Comparison of ENCODE assay signal across 8 cellular contexts in genomic region chr15:56886450-56886856, GRCh38. TPM values are rescaled to one million over a fixed set of nuclear protein-coding genes. Genes with fewer than 3 reads are reported as not detected.
DNase-seq lines count a peak whose midpoint lies in the region; ATAC-seq, FAIRE-seq and TF ChIP-seq lines count a peak whose summit lies in the region.

No MANE protein-coding gene starts in this region.

- POLR2A ChIA-PET in naive thymus-derived CD8-positive, alpha-beta T cell (lab: Charles Lee): interaction anchor here (0.6 to 3.1 kb wide), 2 partner anchors 32 to 414 kb away, joined by 4 to 44 read pairs; partner anchors contain the start of gene TCF12

- no peaks in the 10 kb centered on the region for H3K9me3 Mint-ChIP-seq in naive thymus-derived CD8-positive, alpha-beta T cell

- peak overlapping the region; percentile 71 to 93 (median 89) for H3K4me3 Mint-ChIP-seq in naive thymus-derived CD8-positive, alpha-beta T cell

- peak; percentile 26 to 41 for ATAC-seq in naive thymus-derived CD8-positive, alpha-beta T cell
- no peak for ATAC-seq in HG03039 (IDR thresholded peaks at IDR 0.05; ENCODE audit: unreplicated experiment)

- peaks cover 17 to 28% (median 28%) of the 10 kb centered on the region in 4 donors for H3K4me1 Mint-ChIP-seq in naive thymus-derived CD8-positive, alpha-beta T cell

- no peaks in the 10 kb centered on the region for H3K27me3 Mint-ChIP-seq in naive thymus-derived CD8-positive, alpha-beta T cell

- FAIRE-seq in GM12891 (lab: Jason Lieb, UNC): peak; percentile 76

- peak overlapping the region; percentile 98 for H3K27ac ChIP-seq in cingulate gyrus (ENCODE audit: low read depth, low read length)

- no peaks in the 10 kb centered on the region for H3K36me3 Mint-ChIP-seq in naive thymus-derived CD8-positive, alpha-beta T cell

- peak overlapping the region; percentile 85 to 97 (median 92) for H3K27ac Mint-ChIP-seq in naive thymus-derived CD8-positive, alpha-beta T cell

- DNase-seq in GM12891 (ENCODE audit: insufficient read length, low spot score): no peak
- peak; percentile 53 for DNase-seq in NCI-H69 (lab: John Stamatoyannopoulos, UW)
- peak in 2 of 10 donors; percentile 5 to 36 for DNase-seq in naive thymus-derived CD8-positive, alpha-beta T cell
- DNase-seq in UCSD-AML1 (lab: John Stamatoyannopoulos, UW; ENCODE audit: unreplicated experiment): no peak
- no peak for DNase-seq in NCI-H2107 treated with DMSO at 0.1 percent for 48 hours (lab: John Stamatoyannopoulos, UW; ENCODE audit: unreplicated experiment)
- no peak for DNase-seq in NCI-H2196 treated with DMSO at 0.1 percent for 48 hours (lab: John Stamatoyannopoulos, UW; ENCODE audit: unreplicated experiment)

- no peak for TF ChIP-seq POLR2A in GM12891 (IDR thresholded peaks at IDR 0.05; ENCODE audit: low read depth, low read length)

TF ChIP-seq in GM12891, 5 proteins besides CTCF, POLR2A, EP300 and RAD21:
- TF ChIP-seq POLR2AphosphoS5 (IDR thresholded peaks at IDR 0.05; ENCODE audit: low read depth, low read length) (no peak), PAX5 (IDR thresholded peaks at IDR 0.05; ENCODE audit: insufficient read depth, low read length, severe bottlenecking) (no peak), POU2F2 (IDR thresholded peaks at IDR 0.05; ENCODE audit: low read depth, low read length) (no peak), SPI1 (IDR thresholded peaks at IDR 0.05; ENCODE audit: low read depth, low read length) (no peak), TAF1 (IDR thresholded peaks at IDR 0.05; ENCODE audit: low read depth, low read length) (no peak)

RNA-seq across cellular contexts. Expression of gene TCF12, which starts 32.0 kb away (rescaled TPM):
- polyA plus RNA-seq in GM12891 (2012; ENCODE audit: low read depth, missing spikeins): 15.4 TPM
- 10 to 100 TPM; 73.6 to 77.3 TPM for total RNA-seq in naive thymus-derived CD8-positive, alpha-beta T cell
- polyA plus RNA-seq in naive thymus-derived CD8-positive, alpha-beta T cell: 10 to 100 TPM; 43.2 to 54.3 (median 44.8) TPM
